22 cellular contexts compared by ENCODE assay signal in genomic region chr2:37348155-37348554, GRCh38.
"Had no signal": no experiment of that assay in that cellular context is flagged by ENCODE, and none has a peak within 500 bp of the region (broad histone marks: within the 10 kb centered on the region; RNA-seq: fewer than 3 reads in every experiment).

No MANE protein-coding gene starts in this region.

- ATAC-seq: activated CD4-positive, alpha-beta T cell treated with anti-CD3 and anti-CD28 coated beads for 36 hours; activated T-cell treated with anti-CD3 and anti-CD28 coated beads, Interleukin-2, amount 50 U/mL, for 4 hours; effector memory CD8-positive, alpha-beta T cell; gastrocnemius medialis; sciatic nerve; stimulated activated naive B cell treated with anti-CD40 and anti-IgM and Interleukin-4, amounts not matched to agents 10 μg/mL and 1 μg/mL and 100 μg/mL, for 72 hours had no signal

- H3K9me3 ChIP-seq: adrenal gland, breast epithelium, esophagus muscularis mucosa, gastrocnemius medialis, transverse colon, uterus had no signal

- H3K27me3 ChIP-seq: adrenal gland, breast epithelium, esophagus muscularis mucosa, transverse colon, uterus had no signal

- H3K27ac ChIP-seq: breast epithelium, dorsolateral prefrontal cortex, esophagus muscularis mucosa, gastrocnemius medialis, uterus had no signal

- H3K4me3 ChIP-seq: adrenal gland, breast epithelium, dorsolateral prefrontal cortex, esophagus muscularis mucosa, gastrocnemius medialis, transverse colon, uterus had no signal

- H3K4me1 ChIP-seq: uterus had no signal

- DNase-seq: activated B cell treated with CpG ODN at 0.5 μM for 24 hours; activated CD4-positive, alpha-beta T cell treated with anti-CD3 and anti-CD28 coated beads for 36 hours; activated CD4-positive, alpha-beta T cell treated with anti-CD3 and anti-CD28 coated beads, Interleukin-2, amount 50 U/mL, for 4 hours; activated CD8-positive, alpha-beta memory T cell treated with anti-CD3 and anti-CD28 coated beads, Interleukin-2, amount 50 U/mL, for 48 hours; activated naive CD4-positive, alpha-beta T cell; activated T-cell treated with anti-CD3 and anti-CD28 coated beads, Interleukin-2, amount 50 U/mL, for 4 hours; adrenal gland; dorsolateral prefrontal cortex; effector memory CD8-positive, alpha-beta T cell; gastrocnemius medialis; hypothalamus; occipital lobe; posterior cingulate gyrus; stimulated activated CD4-positive, alpha-beta T cell treated with anti-CD3 and anti-CD28 coated beads, Interleukin-2, amount 100 ng/mL, for 48 hours; stimulated activated CD8-positive, alpha-beta memory T cell treated with anti-CD3 and anti-CD28 coated beads, Interleukin-4, amount 100 ng/mL, for 48 hours; stimulated activated naive B cell treated with anti-CD40 and anti-IgM and Interleukin-4, amounts not matched to agents 10 μg/mL and 1 μg/mL and 100 μg/mL, for 72 hours; T-helper 9 cell; transverse colon; uterus had no signal

- H3K36me3 ChIP-seq: adrenal gland, breast epithelium, esophagus muscularis mucosa, gastrocnemius medialis, transverse colon, uterus had no signal
